ENCODE assay signal across 17 cellular contexts in genomic region chr10:122190151-122190550, GRCh38.
DNase-seq lines count a peak whose midpoint lies in the region; ATAC-seq and TF ChIP-seq lines count a peak whose summit lies in the region.
"Had no signal": no experiment of that assay in that cellular context is flagged by ENCODE, and none has a peak within 500 bp of the region (broad histone marks: within the 10 kb centered on the region; RNA-seq: fewer than 3 reads in every experiment).

No MANE protein-coding gene starts in this region.

- DNase-seq in WTC11 (ENCODE audit: low spot score) (no peak), mesenchymal stem cell (no peak), cerebellum (ENCODE audit: low spot score) (no peak), NCI-H1436 treated with DMSO at 0.1 percent for 48 hours (lab: John Stamatoyannopoulos, UW) (no peak)
- no peak for DNase-seq in activated naive CD4-positive, alpha-beta T cell (lab: John Stamatoyannopoulos, UW)
- DNase-seq: CD8-positive, alpha-beta T cell; NCI-H1092; NCI-H187; NCI-H2171; NCI-H446 treated with DMSO at 0.1 percent for 48 hours; NCI-H82; SHP77 treated with DMSO at 0.1 percent for 48 hours had no signal

- no peak overlapping the region for H4K91ac ChIP-seq in mesenchymal stem cell (ENCODE audit: low read length)

- ATAC-seq in WTC11 (no peak), HG02973 (IDR thresholded peaks at IDR 0.05; ENCODE audit: unreplicated experiment) (no peak)
- ATAC-seq: CD8-positive, alpha-beta T cell; HepG2 had no signal

- H3K36me3 ChIP-seq in mesenchymal stem cell (ENCODE audit: control insufficient read depth in 1 of 2, insufficient read depth in 2 of 2, low read depth in 1 of 2, low read length in 2 of 2) (peaks cover 0 to 6% of the 10 kb centered on the region in 2 experiments), rectal smooth muscle tissue (ENCODE audit: control insufficient read depth, insufficient read depth, low read length) (no peaks in the 10 kb centered on the region)

- peaks cover 17% of the 10 kb centered on the region for H3K4me1 ChIP-seq in mesenchymal stem cell (ENCODE audit: control insufficient read depth, insufficient read depth, low read depth, low read length)
- peaks cover 11% of the 10 kb centered on the region for H3K4me1 ChIP-seq in rectal smooth muscle tissue (ENCODE audit: control insufficient read depth, insufficient read depth, low read length)

- H3K27ac ChIP-seq in mesenchymal stem cell (ENCODE audit: low read length, poor library complexity, severe bottlenecking): peak overlapping the region; percentile 17
- peak overlapping the region; percentile 18 for H3K27ac ChIP-seq in rectal smooth muscle tissue (ENCODE audit: low read depth, low read length)
- H3K27ac ChIP-seq: KMS-11 had no signal

- peak overlapping the region in 1 of 2 experiments; percentile 42 for H3K23ac ChIP-seq in mesenchymal stem cell (ENCODE audit: low read length in 2 of 2)

- no peaks in the 10 kb centered on the region for H3K9me3 Mint-ChIP-seq in WTC11
- H3K9me3 Mint-ChIP-seq: CD8-positive, alpha-beta T cell had no signal

- WGBS in mesenchymal stem cell: 70% methylated on average over 9 of the region's 10 CpGs

- no peak overlapping the region for H4K8ac ChIP-seq in mesenchymal stem cell (ENCODE audit: low read length)

- H2BK15ac ChIP-seq in mesenchymal stem cell (ENCODE audit: low read depth, poor library complexity, severe bottlenecking): no peak overlapping the region

- CTCF ChIA-PET in WTC11 (lab: Charles Lee): interaction anchor here (1.5 to 2.9 kb wide), 4 partner anchors 28 to 139 kb away, joined by 3 to 11 read pairs (median 5); no protein-coding TSS in a partner anchor

- H2AK5ac ChIP-seq in mesenchymal stem cell (ENCODE audit: low read length, severe bottlenecking): peak overlapping the region; percentile 71

- no peak overlapping the region for H2AFZ ChIP-seq in mesenchymal stem cell (ENCODE audit: low read depth, low read length)

- H3K27me3 Mint-ChIP-seq in WTC11 (ENCODE audit: low read depth): no peaks in the 10 kb centered on the region
- H3K27me3 Mint-ChIP-seq: B cell had no signal

- POLR2A ChIA-PET in WTC11 (lab: Charles Lee): no interaction called here

- H3K9me3 ChIP-seq in mesenchymal stem cell (ENCODE audit: control insufficient read depth, low read length): no peaks in the 10 kb centered on the region

- H3K4me3 Mint-ChIP-seq in WTC11: no peak overlapping the region
- H3K4me3 Mint-ChIP-seq: B cell; CD8-positive, alpha-beta T cell had no signal

- no peak overlapping the region for H2BK12ac ChIP-seq in mesenchymal stem cell (ENCODE audit: low read length in 2 of 2)

- peaks cover 59% of the 10 kb centered on the region for H3K4me1 Mint-ChIP-seq in WTC11
- H3K4me1 Mint-ChIP-seq: B cell had no signal

- no peak overlapping the region for H2BK5ac ChIP-seq in mesenchymal stem cell (ENCODE audit: low read depth, low read length, poor library complexity, severe bottlenecking)

- H3K18ac ChIP-seq in mesenchymal stem cell (ENCODE audit: low read depth in 1 of 2, low read length in 2 of 2): peak overlapping the region in 1 of 2 experiments; percentile 4

- peaks cover 49% of the 10 kb centered on the region for H3K79me1 ChIP-seq in mesenchymal stem cell (replicated peaks; ENCODE audit: low read length, poor library complexity, severe bottlenecking)

- H3K36me3 Mint-ChIP-seq in WTC11: peaks cover 7% of the 10 kb centered on the region
- H3K36me3 Mint-ChIP-seq: CD8-positive, alpha-beta T cell had no signal

- H3K4me3 ChIP-seq in mesenchymal stem cell (ENCODE audit: insufficient read depth in 1 of 2, low read depth in 1 of 2, low read length in 2 of 2): no peak overlapping the region
- no peak overlapping the region for H3K4me3 ChIP-seq in rectal smooth muscle tissue (ENCODE audit: low read length)

- H3K4me2 ChIP-seq in mesenchymal stem cell (ENCODE audit: low read length, poor library complexity, severe bottlenecking): peak overlapping the region; percentile 34
- H3K4me2 ChIP-seq: KMS-11 had no signal

- H3K9ac ChIP-seq in mesenchymal stem cell (ENCODE audit: low read length) (no peak overlapping the region), rectal smooth muscle tissue (ENCODE audit: low read length) (no peak overlapping the region)
- H3K9ac ChIP-seq: KMS-11 had no signal

- TF ChIP-seq CTCF in WTC11 (IDR thresholded peaks at IDR 0.05): no peak

- no peak overlapping the region for H3K14ac ChIP-seq in mesenchymal stem cell (ENCODE audit: low read length in 2 of 2)

- no peaks in the 10 kb centered on the region for H3K27me3 ChIP-seq in mesenchymal stem cell (ENCODE audit: control insufficient read depth in 1 of 2, insufficient read depth in 1 of 2, low read length in 2 of 2)
- H3K27me3 ChIP-seq in rectal smooth muscle tissue (ENCODE audit: control insufficient read depth, insufficient read depth, low read length): no peaks in the 10 kb centered on the region

- no peak overlapping the region for H2BK120ac ChIP-seq in mesenchymal stem cell (ENCODE audit: low read depth, low read length)

- H3K4ac ChIP-seq in mesenchymal stem cell (ENCODE audit: low read depth in 1 of 2, low read length in 2 of 2): peak overlapping the region in 1 of 2 experiments; percentile 37

- H3K27ac Mint-ChIP-seq in WTC11: peak overlapping the region; percentile 8
- H3K27ac Mint-ChIP-seq: B cell; CD8-positive, alpha-beta T cell had no signal

TF ChIP-seq in WTC11, 78 proteins besides CTCF, POLR2A, EP300 and RAD21 (continues in another document):
- TF ChIP-seq ZNF532 (CRISPR knock-in tag; IDR thresholded peaks at IDR 0.05; ENCODE audit: borderline replicate concordance): no peak
- no peak for TF ChIP-seq MYBL2 (CRISPR knock-in tag; IDR thresholded peaks at IDR 0.05)
- TF ChIP-seq CDX4 (CRISPR knock-in tag; IDR thresholded peaks at IDR 0.05; ENCODE audit: borderline replicate concordance): no peak
- TF ChIP-seq GTF2I (CRISPR knock-in tag; conservative IDR thresholded peaks at IDR 0.05): no peak
- TF ChIP-seq ZNF281 (CRISPR knock-in tag; IDR thresholded peaks at IDR 0.05): no peak
